ENCODE assay signal across 10 cellular contexts in the genomic region with DNA sequence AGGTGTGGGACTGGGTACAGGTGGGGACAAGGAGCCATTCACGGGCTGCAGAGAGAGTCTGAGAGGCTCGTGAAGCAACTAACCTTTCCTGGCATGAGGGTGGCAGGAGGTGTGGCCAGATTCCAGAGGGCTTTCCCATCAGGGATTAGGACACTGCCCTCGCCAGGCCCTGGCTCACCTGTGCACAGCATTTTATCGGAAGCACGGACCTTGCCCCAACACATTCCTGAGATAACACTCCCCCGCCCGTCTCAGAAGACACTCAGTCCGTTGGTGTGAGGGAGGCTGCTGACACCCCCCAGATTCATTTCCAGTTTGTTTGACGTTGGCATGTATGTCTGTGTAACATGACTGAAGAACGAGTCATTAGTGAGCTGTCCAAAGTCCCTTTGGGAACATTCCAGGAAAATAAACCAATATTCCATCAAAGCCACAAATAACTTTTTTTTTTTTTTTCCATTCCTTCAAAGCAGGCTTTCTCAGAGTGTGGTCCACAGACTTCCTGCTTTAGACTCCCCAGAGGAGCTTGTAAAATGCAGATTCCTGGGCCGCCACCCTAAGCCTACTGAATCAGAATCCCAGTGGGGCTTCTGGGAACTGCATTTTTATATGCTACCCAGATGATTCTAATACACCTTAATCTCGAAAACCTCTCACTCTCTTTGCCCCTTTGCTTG. TPM values are rescaled to one million over a fixed set of nuclear protein-coding genes. Genes with fewer than 3 reads are reported as not detected.
A peak's percentile ranks its signal among the peaks of the same experiment; 100 is the strongest.
DNase-seq lines count a peak whose midpoint lies in the region; ATAC-seq and TF ChIP-seq lines count a peak whose summit lies in the region.
"Had no signal": no experiment of that assay in that cellular context is flagged by ENCODE, and none has a peak within 500 bp of the region (broad histone marks: within the 10 kb centered on the region; RNA-seq: fewer than 3 reads in every experiment).

No MANE protein-coding gene starts in this region.

- H2BK12ac ChIP-seq in mesenchymal stem cell (ENCODE audit: low read length in 2 of 2) = no peak overlapping the region

- H2BK5ac ChIP-seq in mesenchymal stem cell (ENCODE audit: low read depth, low read length, poor library complexity, severe bottlenecking) = no peak overlapping the region

- H3K23ac ChIP-seq in mesenchymal stem cell (ENCODE audit: low read length in 2 of 2) = no peak overlapping the region

- H2BK15ac ChIP-seq in mesenchymal stem cell (ENCODE audit: low read depth, poor library complexity, severe bottlenecking) = no peak overlapping the region

- no peak overlapping the region for H2BK120ac ChIP-seq in mesenchymal stem cell (ENCODE audit: low read depth, low read length)

- H3K4me3 ChIP-seq in choroid plexus epithelial cell (ENCODE audit: low read depth, low read length) (no peak overlapping the region), mesenchymal stem cell (ENCODE audit: insufficient read depth in 1 of 2, low read depth in 1 of 2, low read length in 2 of 2) (peak overlapping the region in 1 of 2 experiments; percentile 19), heart right ventricle (no peak overlapping the region)

- no peak overlapping the region for H3K4me2 ChIP-seq in mesenchymal stem cell (ENCODE audit: low read length, poor library complexity, severe bottlenecking)

- H3K9me3 ChIP-seq in mesenchymal stem cell (ENCODE audit: control insufficient read depth, low read length) (no peaks in the 10 kb centered on the region), heart right ventricle (no peaks in the 10 kb centered on the region)

- no peaks in the 10 kb centered on the region for H3K27me3 ChIP-seq in mesenchymal stem cell (ENCODE audit: control insufficient read depth in 1 of 2, insufficient read depth in 1 of 2, low read length in 2 of 2)
- peaks cover 0 to 12% (median 2%) of the 10 kb centered on the region in 7 donors for H3K27me3 ChIP-seq in heart right ventricle

- peaks cover 6% of the 10 kb centered on the region for H3K79me1 ChIP-seq in mesenchymal stem cell (replicated peaks; ENCODE audit: low read length, poor library complexity, severe bottlenecking)

- H2AK5ac ChIP-seq in mesenchymal stem cell (ENCODE audit: low read length, severe bottlenecking) = peak overlapping the region; percentile 60

- H3K4me1 ChIP-seq in mesenchymal stem cell (ENCODE audit: control insufficient read depth, insufficient read depth, low read depth, low read length) = peaks cover 24% of the 10 kb centered on the region
- H3K4me1 ChIP-seq in heart right ventricle = peaks cover 0 to 6% (median 0%) of the 10 kb centered on the region in 9 donors

- peak; percentile 74 for DNase-seq in AG08396 (ENCODE audit: low spot score)
- peak; percentile 82 for DNase-seq in LHCN-M2 (ENCODE audit: low read depth)
- peak; percentile 67 for DNase-seq in choroid plexus epithelial cell (ENCODE audit: low read depth)
- peak; percentile 73 for DNase-seq in mesenchymal stem cell
- no peak for DNase-seq in NCI-H2081 (lab: John Stamatoyannopoulos, UW)
- DNase-seq in activated effector memory CD4-positive, alpha-beta T cell treated with Interleukin-2 at 50 U/mL for 16 hours = no peak
- DNase-seq in heart right ventricle = no peak
- DNase-seq: Karpas-422 had no signal

- ATAC-seq in HG03025 (IDR thresholded peaks at IDR 0.05; ENCODE audit: low FRiP score, unreplicated experiment) (no peak), heart right ventricle (no peak)

- H3K9ac ChIP-seq in mesenchymal stem cell (ENCODE audit: low read length) = peak overlapping the region; percentile 40

- H3K4ac ChIP-seq in mesenchymal stem cell (ENCODE audit: low read depth in 1 of 2, low read length in 2 of 2) = no peak overlapping the region

- H3K36me3 ChIP-seq in mesenchymal stem cell (ENCODE audit: control insufficient read depth in 1 of 2, insufficient read depth in 2 of 2, low read depth in 1 of 2, low read length in 2 of 2) (no peaks in the 10 kb centered on the region), heart right ventricle (no peaks in the 10 kb centered on the region)

- no peak overlapping the region for H3K18ac ChIP-seq in mesenchymal stem cell (ENCODE audit: low read depth in 1 of 2, low read length in 2 of 2)

- TF ChIP-seq CTCF in choroid plexus epithelial cell (conservative IDR thresholded peaks at IDR 0.05; ENCODE audit: low read depth, low read length) = no peak
- TF ChIP-seq CTCF in heart right ventricle (IDR thresholded peaks at IDR 0.05) = no peak

- no peak overlapping the region for H3K14ac ChIP-seq in mesenchymal stem cell (ENCODE audit: low read length in 2 of 2)

- H3K27ac ChIP-seq in mesenchymal stem cell (ENCODE audit: low read length, poor library complexity, severe bottlenecking) (no peak overlapping the region), heart right ventricle (no peak overlapping the region)

- H4K91ac ChIP-seq in mesenchymal stem cell (ENCODE audit: low read length) = no peak overlapping the region

- 51% methylated on average over 6 of the region's 12 CpGs for WGBS in mesenchymal stem cell
- 53 to 54% methylated on average over 12 of the region's 12 CpGs for WGBS in heart right ventricle, 2 donors

- H4K8ac ChIP-seq in mesenchymal stem cell (ENCODE audit: low read length) = no peak overlapping the region

- no peak overlapping the region for H2AFZ ChIP-seq in mesenchymal stem cell (ENCODE audit: low read depth, low read length)

- intact Hi-C loops in heart right ventricle (cut with DNase I) = no loop called here

RNA-seq across cellular contexts. Expression of a gene that starts 23.4 kb away (rescaled TPM):
- total RNA-seq in LHCN-M2 (2014; rRNA removed) (0.29 and 0.96 TPM in 2 replicates), heart right ventricle (1 to 10 TPM in 7 of 10 donors, under 1 TPM in 3; 0.79 to 1.7 (median 1.2) TPM)
- polyA plus RNA-seq in LHCN-M2 (2012) = 2.1 TPM
- 0.87 TPM for polyA plus RNA-seq in mesenchymal stem cell (2013, experiment 1 of 2)
- polyA plus RNA-seq in mesenchymal stem cell (2013, experiment 2 of 2) = 0.82 TPM
- polyA plus RNA-seq in heart right ventricle = 1 to 10 TPM in 1 of 2 donors, under 1 TPM in 1; 0.80 to 7.8 TPM
- total RNA-seq: T-helper 2 cell treated with Interferon-gamma antibody and Interleukin-4, amounts not matched to agents 100 ng/mL and 5 ng/mL, for 36 hours had no signal

Comparison
In these comparisons a context has a peak if more than half of its experiments do, and no peak if none do; other contexts are left out.
1. DNase-seq: peak in AG08396 (single experiment), LHCN-M2 (single experiment), choroid plexus epithelial cell (single experiment) and mesenchymal stem cell (single experiment); none in NCI-H2081 (0 of 2), activated effector memory CD4-positive, alpha-beta T cell treated with Interleukin-2 at 50 U/mL for 16 hours (single experiment) and heart right ventricle (0 of 2).